14 cellular contexts compared by ENCODE assay signal in genomic region chr20:61052195-61052594, GRCh38.
"Had no signal": no experiment of that assay in that cellular context is flagged by ENCODE, and none has a peak within 500 bp of the region (broad histone marks: within the 10 kb centered on the region; RNA-seq: fewer than 3 reads in every experiment).

No MANE protein-coding gene starts in this region.

- H3K4me1 ChIP-seq: colonic mucosa, foreskin keratinocyte, testis, transverse colon had no signal

- H3K4me1 Mint-ChIP-seq: naive thymus-derived CD4-positive, alpha-beta T cell had no signal

- H3K27ac ChIP-seq: colonic mucosa, foreskin keratinocyte, testis, transverse colon had no signal

- H3K4me3 ChIP-seq: colonic mucosa, smooth muscle cell, testis, transverse colon had no signal

- H3K27ac Mint-ChIP-seq: naive thymus-derived CD4-positive, alpha-beta T cell had no signal

- H3K27me3 ChIP-seq: colonic mucosa, foreskin keratinocyte, testis, transverse colon had no signal

- H3K36me3 Mint-ChIP-seq: naive thymus-derived CD4-positive, alpha-beta T cell had no signal

- H3K36me3 ChIP-seq: colonic mucosa, transverse colon had no signal

- H3K4me3 Mint-ChIP-seq: naive thymus-derived CD4-positive, alpha-beta T cell had no signal

- DNase-seq: colonic mucosa; dermis blood vessel endothelial cell; erythroblast; foreskin keratinocyte; left colon; mammary epithelial cell; naive thymus-derived CD4-positive, alpha-beta T cell; posterior cingulate gyrus; right cardiac atrium; stimulated activated CD4-positive, alpha-beta T cell treated with anti-CD3 and anti-CD28 coated beads, Interleukin-2, amount 100 ng/mL, for 48 hours; stimulated activated naive CD8-positive, alpha-beta T cell treated with anti-CD3 and anti-CD28 coated beads, Interleukin-15, Interleukin-2, amounts not matched to agents 100 U/mL and 50 U/mL, for 24 hours; testis; transverse colon had no signal

- ATAC-seq: foreskin keratinocyte; left colon; naive thymus-derived CD4-positive, alpha-beta T cell; right cardiac atrium; stimulated activated naive CD8-positive, alpha-beta T cell treated with anti-CD3 and anti-CD28 coated beads, Interleukin-15, Interleukin-2, amounts not matched to agents 100 U/mL and 50 U/mL, for 24 hours had no signal

- H3K9me3 ChIP-seq: colonic mucosa, testis, transverse colon had no signal
